Comparison of ENCODE assay signal across 31 cellular contexts in the genomic region with DNA sequence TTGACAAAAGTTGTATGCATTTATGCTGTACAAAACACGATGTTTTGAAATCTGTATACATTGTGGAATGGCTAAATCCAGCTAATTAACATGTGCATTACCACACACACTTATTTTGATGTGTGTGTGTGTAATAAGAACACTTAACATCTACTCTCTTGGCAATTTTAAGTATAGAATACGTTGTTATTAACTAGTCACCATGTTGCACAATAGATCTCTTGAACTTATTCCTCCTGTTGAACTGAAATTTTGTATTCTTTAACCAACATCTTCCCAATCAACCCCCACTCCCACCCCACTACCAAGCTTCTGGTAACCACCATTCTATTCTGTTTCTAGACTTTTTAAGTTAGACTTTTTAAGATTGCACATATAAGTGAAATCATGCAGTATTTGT.
"Had no signal": no experiment of that assay in that cellular context is flagged by ENCODE, and none has a peak within 500 bp of the region (broad histone marks: within the 10 kb centered on the region; RNA-seq: fewer than 3 reads in every experiment).

No MANE protein-coding gene starts in this region.

- H3K4me3 Mint-ChIP-seq: natural killer cell; nephron; neural progenitor cell; stimulated activated memory B cell treated with anti-CD40 and anti-IgM and Interleukin-4, amounts not matched to agents 10 μg/mL and 1 μg/mL and 100 μg/mL, for 72 hours; stimulated activated naive CD8-positive, alpha-beta T cell treated with anti-CD3 and anti-CD28 coated beads, Interleukin-15, amount 100 ng/mL, for 72 hours; type B pancreatic cell had no signal

- H3K4me1 Mint-ChIP-seq: natural killer cell; stimulated activated memory B cell treated with anti-CD40 and anti-IgM and Interleukin-4, amounts not matched to agents 10 μg/mL and 1 μg/mL and 100 μg/mL, for 72 hours had no signal

- H2AFZ ChIP-seq: neural progenitor cell, parathyroid adenoma had no signal

- DNase-seq: natural killer cell; occipital lobe; ovary; posterior cingulate gyrus; psoas muscle; right cardiac atrium; spleen; stimulated activated CD4-positive, alpha-beta T cell treated with anti-CD3 and anti-CD28 coated beads, Interleukin-12 subunit alpha, Interleukin-12 subunit beta, amount 100 ng/mL, for 4 hours; stimulated activated CD4-positive, alpha-beta T cell treated with anti-CD3 and anti-CD28 coated beads, Interleukin-1b, Interleukin-23, amount 100 ng/mL, for 48 hours; stimulated activated CD4-positive, alpha-beta T cell treated with anti-CD3 and anti-CD28 coated beads, Interleukin-4, amount 100 ng/mL, for 1 hour; stimulated activated CD4-positive, alpha-beta T cell treated with anti-CD3 and anti-CD28 coated beads, Interleukin-4, amount 100 ng/mL, for 4 hours; stimulated activated CD8-positive, alpha-beta memory T cell treated with anti-CD3 and anti-CD28 coated beads, Interleukin-4, amount 100 ng/mL, for 48 hours; stimulated activated naive CD4-positive, alpha-beta T cell; stimulated activated naive CD8-positive, alpha-beta T cell treated with anti-CD3 and anti-CD28 coated beads, Interleukin-15, amount 100 ng/mL, for 72 hours; stimulated activated naive CD8-positive, alpha-beta T cell treated with anti-CD3 and anti-CD28 coated beads, Interleukin-15, Interleukin-2, amounts not matched to agents 100 U/mL and 50 U/mL, for 24 hours; substantia nigra; testis; tibial artery; transverse colon; upper lobe of right lung; uterus had no signal

- H3K27me3 Mint-ChIP-seq: stimulated activated memory B cell treated with anti-CD40 and anti-IgM and Interleukin-4, amounts not matched to agents 10 μg/mL and 1 μg/mL and 100 μg/mL, for 72 hours; type B pancreatic cell had no signal

- H3K9me3 Mint-ChIP-seq: natural killer cell; nephron; neural progenitor cell; stimulated activated memory B cell treated with anti-CD40 and anti-IgM and Interleukin-4, amounts not matched to agents 10 μg/mL and 1 μg/mL and 100 μg/mL, for 72 hours; stimulated activated naive CD8-positive, alpha-beta T cell treated with anti-CD3 and anti-CD28 coated beads, Interleukin-15, amount 100 ng/mL, for 72 hours; type B pancreatic cell had no signal

- H3K36me3 ChIP-seq: neural progenitor cell, ovary, spleen, suprapubic skin, tibial artery, transverse colon, upper lobe of right lung, uterus had no signal

- H3K79me2 ChIP-seq: parathyroid adenoma had no signal

- ATAC-seq: natural killer cell; psoas muscle; right cardiac atrium; sciatic nerve; stimulated activated memory B cell treated with anti-CD40 and anti-IgM and Interleukin-4, amounts not matched to agents 10 μg/mL and 1 μg/mL and 100 μg/mL, for 72 hours; stimulated activated naive CD8-positive, alpha-beta T cell treated with anti-CD3 and anti-CD28 coated beads, Interleukin-15, amount 100 ng/mL, for 72 hours; upper lobe of right lung had no signal

- H3K36me3 Mint-ChIP-seq: natural killer cell; neural progenitor cell; stimulated activated memory B cell treated with anti-CD40 and anti-IgM and Interleukin-4, amounts not matched to agents 10 μg/mL and 1 μg/mL and 100 μg/mL, for 72 hours; type B pancreatic cell had no signal

- H3K9ac ChIP-seq: neural progenitor cell, parathyroid adenoma had no signal

- H3K27ac ChIP-seq: neural progenitor cell, ovary, parathyroid adenoma, psoas muscle, spleen, suprapubic skin, transverse colon, upper lobe of right lung, uterus had no signal

- H3K9me3 ChIP-seq: ovary, psoas muscle, spleen, suprapubic skin, testis, tibial artery, transverse colon, upper lobe of right lung, uterus had no signal

- H3K4me2 ChIP-seq: neural progenitor cell, smooth muscle cell had no signal

- H3K4me3 ChIP-seq: neural progenitor cell, ovary, psoas muscle, skin epidermis, smooth muscle cell, spleen, suprapubic skin, testis, tibial artery, transverse colon, upper lobe of right lung, uterus had no signal

- H3K27me3 ChIP-seq: neural progenitor cell, ovary, spleen, suprapubic skin, testis, tibial artery, transverse colon, upper lobe of right lung, uterus had no signal

- H3K27ac Mint-ChIP-seq: natural killer cell; neural progenitor cell; progenitor cell of endocrine pancreas; stimulated activated memory B cell treated with anti-CD40 and anti-IgM and Interleukin-4, amounts not matched to agents 10 μg/mL and 1 μg/mL and 100 μg/mL, for 72 hours; stimulated activated naive CD8-positive, alpha-beta T cell treated with anti-CD3 and anti-CD28 coated beads, Interleukin-15, amount 100 ng/mL, for 72 hours had no signal
